9 cellular contexts compared by ENCODE assay signal in genomic region chr12:75705749-75706719, GRCh38.
A peak's percentile ranks its signal among the peaks of the same experiment; 100 is the strongest.
DNase-seq lines count a peak whose midpoint lies in the region; ATAC-seq and TF ChIP-seq lines count a peak whose summit lies in the region.
"Had no signal": no experiment of that assay in that cellular context is flagged by ENCODE, and none has a peak within 500 bp of the region (broad histone marks: within the 10 kb centered on the region; RNA-seq: fewer than 3 reads in every experiment).

No MANE protein-coding gene starts in this region.

- no peaks in the 10 kb centered on the region for H3K36me3 Mint-ChIP-seq in CD8-positive, alpha-beta T cell

- no peak for TF ChIP-seq CTCF in retinal pigment epithelial cell (conservative IDR thresholded peaks at IDR 0.05; ENCODE audit: low read depth, low read length)
- no peak for TF ChIP-seq CTCF in CD8-positive, alpha-beta T cell (IDR thresholded peaks at IDR 0.05)

- no peak overlapping the region for H3K4me3 ChIP-seq in retinal pigment epithelial cell (ENCODE audit: low read length)
- no peak overlapping the region for H3K4me3 ChIP-seq in CD8-positive, alpha-beta T cell (ENCODE audit: low read depth, low read length)

- POLR2A ChIA-PET in CD8-positive, alpha-beta T cell (lab: Charles Lee): interaction anchor here (1.0 kb wide), 1 partner anchor 64 kb away, joined by 3 read pairs; no protein-coding TSS in a partner anchor

- H3K27me3 ChIP-seq in CD8-positive, alpha-beta T cell (ENCODE audit: insufficient read depth, low read length): no peaks in the 10 kb centered on the region

- CTCF ChIA-PET in CD8-positive, alpha-beta T cell (lab: Charles Lee): no interaction called here

- DNase-seq in GM04503 (ENCODE audit: low read depth) (peak; percentile 72), Right ventricle myocardium superior (peak; percentile 51), retinal pigment epithelial cell (ENCODE audit: low read depth) (peak; percentile 53)
- no peak for DNase-seq in CD8-positive, alpha-beta T cell
- DNase-seq: NCI-H2107 had no signal

- H3K27ac ChIP-seq in CD8-positive, alpha-beta T cell (ENCODE audit: low read depth, low read length): no peak overlapping the region

- H3K36me3 ChIP-seq in CD8-positive, alpha-beta T cell (ENCODE audit: insufficient read depth, low read length): no peaks in the 10 kb centered on the region

- ATAC-seq in SK-N-SH treated with all-trans-retinoic acid at 6 μM for 48 hours (peak; percentile 90), Right ventricle myocardium superior (ENCODE audit: poor library complexity) (peak; percentile 85), HG02885 (IDR thresholded peaks at IDR 0.05; ENCODE audit: poor library complexity, unreplicated experiment) (no peak), GM21447 (IDR thresholded peaks at IDR 0.05; ENCODE audit: unreplicated experiment) (no peak), GM19324 (IDR thresholded peaks at IDR 0.05; ENCODE audit: low FRiP score, unreplicated experiment) (no peak)
- no peak for ATAC-seq in CD8-positive, alpha-beta T cell

- no peak overlapping the region for H3K27ac Mint-ChIP-seq in CD8-positive, alpha-beta T cell

- H3K4me1 ChIP-seq in CD8-positive, alpha-beta T cell (ENCODE audit: insufficient read depth, low read length): no peaks in the 10 kb centered on the region

- intact Hi-C loops in Right ventricle myocardium superior (cut with DNase I): loop anchor here (10.0 kb wide), 1 partner anchor 329 kb away; the partner anchor contains the start of gene PHLDA1
- intact Hi-C loops in CD8-positive, alpha-beta T cell (cut with DNase I, micrococcal nuclease): no loop called here

- no peaks in the 10 kb centered on the region for H3K9me3 ChIP-seq in CD8-positive, alpha-beta T cell (ENCODE audit: low read length)

- H3K4me3 Mint-ChIP-seq in CD8-positive, alpha-beta T cell: no peak overlapping the region

- H3K9me3 Mint-ChIP-seq in CD8-positive, alpha-beta T cell: no peaks in the 10 kb centered on the region

- H3K27me3 Mint-ChIP-seq in CD8-positive, alpha-beta T cell (ENCODE audit: low read depth): peaks cover 2% of the 10 kb centered on the region

- H3K4me1 Mint-ChIP-seq in CD8-positive, alpha-beta T cell (ENCODE audit: low read depth): peaks cover 6% of the 10 kb centered on the region

TF ChIP-seq in SK-N-SH treated with all-trans-retinoic acid at 6 μM for 48 hours, 23 proteins besides CTCF, POLR2A, EP300 and RAD21:
- TF ChIP-seq RARB (CRISPR knock-in tag; IDR thresholded peaks at IDR 0.05) (no peak), TCF4 (CRISPR knock-in tag; IDR thresholded peaks at IDR 0.05; ENCODE audit: borderline replicate concordance) (peak; percentile 94), BACH2 (CRISPR knock-in tag; IDR thresholded peaks at IDR 0.05; ENCODE audit: borderline replicate concordance) (no peak), ARNTL (CRISPR knock-in tag; IDR thresholded peaks at IDR 0.05; ENCODE audit: borderline replicate concordance, low read depth) (no peak), GLIS3 (CRISPR knock-in tag; IDR thresholded peaks at IDR 0.05) (peak; percentile 78; the same call in 1 of the 2 replicates), CREB5 (CRISPR knock-in tag; IDR thresholded peaks at IDR 0.05; ENCODE audit: low read depth) (peak; percentile 76; the same call in 1 of the 2 replicates), OSR1 (CRISPR knock-in tag; IDR thresholded peaks at IDR 0.05) (no peak), ISL1 (CRISPR knock-in tag; IDR thresholded peaks at IDR 0.05) (peak; percentile 82), ZNF8 (CRISPR knock-in tag; IDR thresholded peaks at IDR 0.05) (0 out of 2 replicates have a peak, but pooled peaks have one; percentile 15), CSDC2 (CRISPR knock-in tag; IDR thresholded peaks at IDR 0.05) (no peak), ZNF565 (CRISPR knock-in tag; conservative IDR thresholded peaks at IDR 0.05; ENCODE audit: low read depth) (no peak), ZFP3 (CRISPR knock-in tag; IDR thresholded peaks at IDR 0.05) (no peak)
- TF ChIP-seq, protein P1, sequence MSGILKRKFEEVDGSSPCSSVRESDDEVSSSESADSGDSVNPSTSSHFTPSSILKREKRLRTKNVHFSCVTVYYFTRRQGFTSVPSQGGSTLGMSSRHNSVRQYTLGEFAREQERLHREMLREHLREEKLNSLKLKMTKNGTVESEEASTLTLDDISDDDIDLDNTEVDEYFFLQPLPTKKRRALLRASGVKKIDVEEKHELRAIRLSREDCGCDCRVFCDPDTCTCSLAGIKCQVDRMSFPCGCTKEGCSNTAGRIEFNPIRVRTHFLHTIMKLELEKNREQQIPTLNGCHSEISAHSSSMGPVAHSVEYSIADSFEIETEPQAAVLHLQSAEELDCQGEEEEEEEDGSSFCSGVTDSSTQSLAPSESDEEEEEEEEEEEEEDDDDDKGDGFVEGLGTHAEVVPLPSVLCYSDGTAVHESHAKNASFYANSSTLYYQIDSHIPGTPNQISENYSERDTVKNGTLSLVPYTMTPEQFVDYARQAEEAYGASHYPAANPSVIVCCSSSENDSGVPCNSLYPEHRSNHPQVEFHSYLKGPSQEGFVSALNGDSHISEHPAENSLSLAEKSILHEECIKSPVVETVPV (CRISPR knock-in tag; IDR thresholded peaks at IDR 0.05): peak; percentile 85
- TF ChIP-seq, protein P2, sequence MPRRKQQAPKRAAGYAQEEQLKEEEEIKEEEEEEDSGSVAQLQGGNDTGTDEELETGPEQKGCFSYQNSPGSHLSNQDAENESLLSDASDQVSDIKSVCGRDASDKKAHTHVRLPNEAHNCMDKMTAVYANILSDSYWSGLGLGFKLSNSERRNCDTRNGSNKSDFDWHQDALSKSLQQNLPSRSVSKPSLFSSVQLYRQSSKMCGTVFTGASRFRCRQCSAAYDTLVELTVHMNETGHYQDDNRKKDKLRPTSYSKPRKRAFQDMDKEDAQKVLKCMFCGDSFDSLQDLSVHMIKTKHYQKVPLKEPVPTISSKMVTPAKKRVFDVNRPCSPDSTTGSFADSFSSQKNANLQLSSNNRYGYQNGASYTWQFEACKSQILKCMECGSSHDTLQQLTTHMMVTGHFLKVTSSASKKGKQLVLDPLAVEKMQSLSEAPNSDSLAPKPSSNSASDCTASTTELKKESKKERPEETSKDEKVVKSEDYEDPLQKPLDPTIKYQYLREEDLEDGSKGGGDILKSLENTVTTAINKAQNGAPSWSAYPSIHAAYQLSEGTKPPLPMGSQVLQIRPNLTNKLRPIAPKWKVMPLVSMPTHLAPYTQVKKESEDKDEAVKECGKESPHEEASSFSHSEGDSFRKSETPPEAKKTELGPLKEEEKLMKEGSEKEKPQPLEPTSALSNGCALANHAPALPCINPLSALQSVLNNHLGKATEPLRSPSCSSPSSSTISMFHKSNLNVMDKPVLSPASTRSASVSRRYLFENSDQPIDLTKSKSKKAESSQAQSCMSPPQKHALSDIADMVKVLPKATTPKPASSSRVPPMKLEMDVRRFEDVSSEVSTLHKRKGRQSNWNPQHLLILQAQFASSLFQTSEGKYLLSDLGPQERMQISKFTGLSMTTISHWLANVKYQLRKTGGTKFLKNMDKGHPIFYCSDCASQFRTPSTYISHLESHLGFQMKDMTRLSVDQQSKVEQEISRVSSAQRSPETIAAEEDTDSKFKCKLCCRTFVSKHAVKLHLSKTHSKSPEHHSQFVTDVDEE (CRISPR knock-in tag; IDR thresholded peaks at IDR 0.05): peak; percentile 90
TF ChIP-seq in SK-N-SH treated with all-trans-retinoic acid at 6 μM for 48 hours: peak in this region for 7.

Comparison
In these comparisons a context has a peak if more than half of its experiments do, and no peak if none do; other contexts are left out.
1. DNase-seq: peak in GM04503 (single experiment), Right ventricle myocardium superior (single experiment) and retinal pigment epithelial cell (single experiment); none in CD8-positive, alpha-beta T cell (0 of 7).
2. ATAC-seq: peak in SK-N-SH treated with all-trans-retinoic acid at 6 μM for 48 hours (single experiment) and Right ventricle myocardium superior (single experiment); none in HG02885 (single experiment), CD8-positive, alpha-beta T cell (single experiment), GM21447 (single experiment) and GM19324 (single experiment).